Comparison of ENCODE assay signal across 1 cellular context in genomic region chr7:108419961-108420360, GRCh38.
TF ChIP-seq lines count a peak whose summit lies in the region.

No MANE protein-coding gene starts in this region.

TF ChIP-seq in SK-N-SH, 30 proteins besides CTCF, POLR2A, EP300 and RAD21 (continued from another document):
- TF ChIP-seq TCF12 (IDR thresholded peaks at IDR 0.05) (peak; percentile 55), GABPA (IDR thresholded peaks at IDR 0.05; ENCODE audit: low read depth) (no peak)
TF ChIP-seq in SK-N-SH: peak in this region for 6.
